Comparison of ENCODE assay signal across 8 cellular contexts in genomic region chr17:50396261-50397110, GRCh38. TPM values are rescaled to one million over a fixed set of nuclear protein-coding genes. Genes with fewer than 3 reads are reported as not detected.
DNase-seq lines count a peak whose midpoint lies in the region; ATAC-seq, FAIRE-seq and TF ChIP-seq lines count a peak whose summit lies in the region.

No MANE protein-coding gene starts in this region.

- H3K27me3 ChIP-seq in GM23338 (ENCODE audit: insufficient read depth): no peaks in the 10 kb centered on the region
- H3K27me3 ChIP-seq in breast epithelium: no peaks in the 10 kb centered on the region

- H3K27ac ChIP-seq in C4-2B (peak overlapping the region; percentile 91), GM23338 (ENCODE audit: low read depth) (no peak overlapping the region), breast epithelium (peak overlapping the region; percentile 86 to 90), kidney (ENCODE audit: low read depth in 2 of 2, low read length in 2 of 2) (no peak overlapping the region)

- H2AFZ ChIP-seq in GM23338: peak overlapping the region; percentile 74; the same call in 1 of the 2 replicates

- intact Hi-C loops in breast epithelium (cut with DNase I; ENCODE audit: low total_unique reads) (no loop called here), kidney (cut with DNase I) (no loop called here)

- peak overlapping the region; percentile 98 for H3K4me2 ChIP-seq in GM23338

- H3K9me3 ChIP-seq in breast epithelium (no peaks in the 10 kb centered on the region), kidney (ENCODE audit: control insufficient read depth in 1 of 2, low read length in 2 of 2) (no peaks in the 10 kb centered on the region)

- peaks cover 25% of the 10 kb centered on the region for H3K79me2 ChIP-seq in GM23338 (replicated peaks; ENCODE audit: insufficient read depth)

- H3K4me1 ChIP-seq in GM23338 (ENCODE audit: insufficient read depth): peaks cover 4% of the 10 kb centered on the region; the same call in 1 of the 2 replicates
- H3K4me1 ChIP-seq in breast epithelium: peaks cover 0 to 12% of the 10 kb centered on the region in 2 donors
- H3K4me1 ChIP-seq in kidney (ENCODE audit: control insufficient read depth in 1 of 2, insufficient read depth in 1 of 2, low read depth in 1 of 2, low read length in 2 of 2): peaks cover 10 to 15% of the 10 kb centered on the region in 2 donors

- H3K36me3 Mint-ChIP-seq in GM23338 (ENCODE audit: low read depth): peaks cover 37% of the 10 kb centered on the region

- ATAC-seq in GM23338: peak; percentile 38
- ATAC-seq in GM18870 (IDR thresholded peaks at IDR 0.05; ENCODE audit: unreplicated experiment): no peak

- H3K4me3 ChIP-seq in GM23338 (peak overlapping the region; percentile 98), breast epithelium (peak overlapping the region; percentile 90 to 99 (median 96)), kidney (ENCODE audit: low read length in 2 of 2) (peak overlapping the region; percentile 84 to 94)

- peaks cover 6% of the 10 kb centered on the region for H3K27me3 Mint-ChIP-seq in GM23338 (ENCODE audit: insufficient read depth, low read depth, poor library complexity)

- no peak overlapping the region for H3K27ac Mint-ChIP-seq in GM23338

- H3K36me3 ChIP-seq in GM23338 (ENCODE audit: insufficient read depth) (peaks cover 26% of the 10 kb centered on the region), breast epithelium (peaks cover 11% of the 10 kb centered on the region), kidney (ENCODE audit: control insufficient read depth in 1 of 2, insufficient read depth in 2 of 2, low read length in 2 of 2) (peaks cover 23 to 26% of the 10 kb centered on the region in 2 donors)

- H4K20me1 ChIP-seq in GM23338 (replicated peaks; ENCODE audit: insufficient read depth): peaks cover 27% of the 10 kb centered on the region

- H3K9ac ChIP-seq in kidney (ENCODE audit: low read length in 2 of 2): peak overlapping the region; percentile 50 to 93

- H3K9me2 ChIP-seq in GM23338 (ENCODE audit: insufficient read depth): no peaks in the 10 kb centered on the region

- peak overlapping the region; percentile 87 for H3K4me3 Mint-ChIP-seq in GM23338

- peaks cover 16% of the 10 kb centered on the region; the same call in 1 of the 3 replicates for H3K9me3 Mint-ChIP-seq in GM23338

- no peaks in the 10 kb centered on the region for H3F3A ChIP-seq in GM23338 (replicated peaks; ENCODE audit: low read depth)

- TF ChIP-seq CTCF in C4-2B (conservative IDR thresholded peaks at IDR 0.05) (no peak), GM23338 (conservative IDR thresholded peaks at IDR 0.05; ENCODE audit: low read depth in 2 of 2) (no peak), breast epithelium (IDR thresholded peaks at IDR 0.05) (no peak), kidney (IDR thresholded peaks at IDR 0.05; ENCODE audit: borderline replicate concordance, extremely low read depth, insufficient read depth) (no peak)

- peak; percentile 19 for DNase-seq in GM23338 (ENCODE audit: low spot score)
- peak; percentile 53 for DNase-seq in OCI-M1 (lab: John Stamatoyannopoulos, UW)
- peak; percentile 31 to 55 for DNase-seq in breast epithelium (ENCODE audit: low spot score in 2 of 2)
- no peak for DNase-seq in kidney
- peak; percentile 28 for DNase-seq in stimulated activated CD4-positive, alpha-beta T cell treated with anti-CD3 and anti-CD28 coated beads, Interleukin-4, amount 100 ng/mL, for 1 hour
- DNase-seq in NCI-H1694 treated with DMSO at 0.1 percent for 48 hours (lab: John Stamatoyannopoulos, UW): no peak

- peaks cover 10% of the 10 kb centered on the region for H3K4me1 Mint-ChIP-seq in GM23338

- no peak for FAIRE-seq in kidney (lab: Jason Lieb, UNC)

- no peak for TF ChIP-seq POLR2A in breast epithelium (IDR thresholded peaks at IDR 0.05)

TF ChIP-seq in GM23338, 12 proteins besides CTCF, POLR2A, EP300 and RAD21 (continues in another document):
- TF ChIP-seq ZNF331 (CRISPR knock-in tag; IDR thresholded peaks at IDR 0.05; ENCODE audit: low read depth) (no peak), NANOG (IDR thresholded peaks at IDR 0.05; ENCODE audit: borderline replicate concordance) (no peak), ZNF462 (CRISPR knock-in tag; IDR thresholded peaks at IDR 0.05) (no peak)

RNA-seq across cellular contexts. Expression of gene LRRC59, which starts 0.8 kb away (rescaled TPM):
- 109 and 124 TPM in 2 replicates for total RNA-seq in GM23338 (2014; rRNA removed; shearing (Covaris generic))
- polyA plus RNA-seq in GM23338 (2016; fragmentation: Nextera tagmentation; extraction: Ambion mirVana): 46.4 and 47.1 TPM in 2 replicates
- 10 to 100 TPM; 42.1 to 72.8 (median 54.0) TPM for total RNA-seq in breast epithelium
- total RNA-seq in kidney: 61.7 TPM
- 37.0 TPM for polyA plus RNA-seq in kidney (ENCODE audit: insufficient read depth, low read depth, low replicate concordance)

RNA-seq across cellular contexts. Expression of gene EME1, which starts 23.5 kb away (rescaled TPM):
- total RNA-seq in GM23338 (2014; rRNA removed; shearing (Covaris generic)): 5.9 and 15.9 TPM in 2 replicates
- polyA plus RNA-seq in GM23338 (2016; fragmentation: Nextera tagmentation; extraction: Ambion mirVana) (14.4 and 14.7 TPM in 2 replicates), kidney (ENCODE audit: insufficient read depth, low read depth, low replicate concordance) (not detected)
- total RNA-seq in breast epithelium (1 to 10 TPM in 1 of 3 donors, under 1 TPM in 2; 0.29 to 2.0 (median 0.64) TPM), kidney (1.0 TPM)

RNA-seq across cellular contexts. Expression of gene MRPL27, which starts 23.5 kb away (rescaled TPM):
- 74.3 and 98.5 TPM in 2 replicates for total RNA-seq in GM23338 (2014; rRNA removed; shearing (Covaris generic))
- polyA plus RNA-seq in GM23338 (2016; fragmentation: Nextera tagmentation; extraction: Ambion mirVana) (226 and 227 TPM in 2 replicates), kidney (ENCODE audit: insufficient read depth, low read depth, low replicate concordance) (227 TPM)
- total RNA-seq in breast epithelium (10 to 100 TPM; 46.0 to 64.9 (median 49.1) TPM), kidney (54.0 TPM)

RNA-seq across cellular contexts. Expression of gene ACSF2, which starts 29.5 kb away (rescaled TPM):
- 12.4 and 12.8 TPM in 2 replicates for total RNA-seq in GM23338 (2014; rRNA removed; shearing (Covaris generic))
- polyA plus RNA-seq in GM23338 (2016; fragmentation: Nextera tagmentation; extraction: Ambion mirVana): 6.9 and 7.5 TPM in 2 replicates
- 10 to 100 TPM; 19.4 to 95.4 (median 86.3) TPM for total RNA-seq in breast epithelium
- total RNA-seq in kidney: 44.4 TPM
- polyA plus RNA-seq in kidney (ENCODE audit: insufficient read depth, low read depth, low replicate concordance): 404 TPM

RNA-seq across cellular contexts. Expression of gene XYLT2, which starts 50.6 kb away (rescaled TPM):
- 32.8 and 44.9 TPM in 2 replicates for total RNA-seq in GM23338 (2014; rRNA removed; shearing (Covaris generic))
- polyA plus RNA-seq in GM23338 (2016; fragmentation: Nextera tagmentation; extraction: Ambion mirVana): 14.0 and 14.2 TPM in 2 replicates
- total RNA-seq in breast epithelium: 10 to 100 TPM; 13.6 to 27.5 (median 24.4) TPM
- total RNA-seq in kidney: 30.0 TPM
- 21.2 TPM for polyA plus RNA-seq in kidney (ENCODE audit: insufficient read depth, low read depth, low replicate concordance)

Comparison
In these comparisons a context has a peak if more than half of its experiments do, and no peak if none do; other contexts are left out.
1. H3K27ac ChIP-seq: peak in C4-2B (single experiment) and breast epithelium (2 of 2); none in GM23338 (single experiment) and kidney (0 of 2).
2. DNase-seq: peak in GM23338 (single experiment), OCI-M1 (single experiment), breast epithelium (2 of 2) and stimulated activated CD4-positive, alpha-beta T cell treated with anti-CD3 and anti-CD28 coated beads, Interleukin-4, amount 100 ng/mL, for 1 hour (single experiment); none in kidney (single experiment) and NCI-H1694 treated with DMSO at 0.1 percent for 48 hours (single experiment).
3. Peak in every context shown above with its lines, with median percentiles within 50 percentile points of each other: H3K4me3 ChIP-seq.